In the genomic region with DNA sequence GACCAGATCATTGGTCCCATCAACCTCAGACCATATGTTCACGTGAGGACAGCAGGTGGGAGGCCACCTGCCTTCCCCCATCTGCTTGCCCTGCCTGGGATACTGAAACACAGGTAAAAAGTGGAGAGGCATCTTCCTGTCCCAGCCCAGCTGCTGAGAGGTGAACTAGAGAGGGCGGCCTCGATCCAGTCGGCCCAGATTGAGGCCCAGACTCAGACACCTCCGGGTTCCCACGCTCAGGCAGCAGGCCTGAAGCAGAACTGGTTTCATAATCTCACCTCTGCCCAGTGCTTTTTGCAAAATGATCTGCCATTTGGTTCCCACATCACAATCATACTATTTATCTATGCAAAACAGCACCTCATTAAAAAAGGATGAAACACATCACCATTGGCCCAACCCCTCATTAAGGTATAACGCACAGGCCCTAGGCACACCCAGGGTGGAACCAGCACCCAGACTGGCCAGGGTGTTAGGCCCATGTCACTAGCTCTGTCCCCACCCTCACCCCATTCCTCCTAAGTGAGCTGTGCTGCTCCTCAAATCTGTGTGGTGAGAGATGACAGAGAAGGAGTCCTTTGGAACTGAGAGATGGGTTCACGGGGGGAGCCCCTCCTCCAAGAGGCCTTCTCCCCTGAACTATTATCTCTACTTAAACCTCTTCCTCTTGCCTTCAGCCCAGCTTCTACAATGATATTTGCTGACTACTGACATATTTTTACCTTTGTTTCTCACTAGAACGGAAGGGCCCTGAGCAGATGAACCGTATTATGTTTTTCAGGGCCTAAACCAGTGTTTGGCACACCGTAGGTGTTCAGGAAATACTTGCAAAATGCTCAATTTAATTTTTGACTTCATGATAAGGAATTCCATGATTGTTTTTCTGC, we compare ENCODE assay signal across 9 cellular contexts.
DNase-seq lines count a peak whose midpoint lies in the region; ATAC-seq and TF ChIP-seq lines count a peak whose summit lies in the region.
"Had no signal": no experiment of that assay in that cellular context is flagged by ENCODE, and none has a peak within 500 bp of the region (broad histone marks: within the 10 kb centered on the region; RNA-seq: fewer than 3 reads in every experiment).

No MANE protein-coding gene starts in this region.

- H3K36me3 ChIP-seq in vagina = no peaks in the 10 kb centered on the region

- peak overlapping the region; percentile 37 for H3K27ac Mint-ChIP-seq in activated CD4-positive, alpha-beta memory T cell treated with anti-CD3 and anti-CD28 coated beads, Interleukin-2, amount 10 ng/mL, durations not matched to agents 7 days and 5 days

- DNase-seq in stimulated activated CD4-positive, alpha-beta T cell treated with anti-CD3 and anti-CD28 coated beads, Interleukin-4, amount 100 ng/mL, for 1 hour = peak; percentile 10
- no peak for DNase-seq in stimulated activated CD4-positive, alpha-beta T cell treated with anti-CD3 and anti-CD28 coated beads, Interleukin-12 subunit alpha, Interleukin-12 subunit beta, amount 100 ng/mL, for 4 hours
- DNase-seq in activated CD4-positive, alpha-beta memory T cell treated with anti-CD3 and anti-CD28 coated beads, Interleukin-2, amount 10 ng/mL, durations not matched to agents 7 days and 5 days = no peak
- DNase-seq in mesenteric fat pad (ENCODE audit: low spot score) (peak; percentile 49), vagina (ENCODE audit: extremely low spot score in 2 of 2) (no peak), NCI-H187 treated with DMSO at 0.1 percent for 48 hours (lab: John Stamatoyannopoulos, UW) (no peak), left ventricle myocardium superior (no peak)
- DNase-seq: GF-D8 had no signal

- no peaks in the 10 kb centered on the region for H3K9me3 Mint-ChIP-seq in activated CD4-positive, alpha-beta memory T cell treated with anti-CD3 and anti-CD28 coated beads, Interleukin-2, amount 10 ng/mL, durations not matched to agents 7 days and 5 days

- intact Hi-C loops in vagina (cut with DNase I) (no loop called here), left ventricle myocardium superior (cut with micrococcal nuclease) (no loop called here)

- ATAC-seq in left ventricle myocardium superior (no peak), HG02973 (IDR thresholded peaks at IDR 0.05; ENCODE audit: unreplicated experiment) (no peak)

- no peak overlapping the region for H3K4me3 ChIP-seq in vagina

- H3K4me1 ChIP-seq in vagina = peaks cover 18% of the 10 kb centered on the region

- H3K27ac ChIP-seq in vagina = peak overlapping the region; percentile 45

- peaks cover 31% of the 10 kb centered on the region for H3K4me1 Mint-ChIP-seq in activated CD4-positive, alpha-beta memory T cell treated with anti-CD3 and anti-CD28 coated beads, Interleukin-2, amount 10 ng/mL, durations not matched to agents 7 days and 5 days

- H3K27me3 Mint-ChIP-seq in activated CD4-positive, alpha-beta memory T cell treated with anti-CD3 and anti-CD28 coated beads, Interleukin-2, amount 10 ng/mL, durations not matched to agents 7 days and 5 days = no peaks in the 10 kb centered on the region

- peaks cover 6% of the 10 kb centered on the region for H3K36me3 Mint-ChIP-seq in activated CD4-positive, alpha-beta memory T cell treated with anti-CD3 and anti-CD28 coated beads, Interleukin-2, amount 10 ng/mL, durations not matched to agents 7 days and 5 days (ENCODE audit: low read depth)

- H3K27me3 ChIP-seq in vagina = no peaks in the 10 kb centered on the region

- TF ChIP-seq CTCF in vagina (IDR thresholded peaks at IDR 0.05) = no peak

- no peak overlapping the region for H3K4me3 Mint-ChIP-seq in activated CD4-positive, alpha-beta memory T cell treated with anti-CD3 and anti-CD28 coated beads, Interleukin-2, amount 10 ng/mL, durations not matched to agents 7 days and 5 days

- CTCF ChIA-PET in activated CD4-positive, alpha-beta memory T cell treated with anti-CD3 and anti-CD28 coated beads, Interleukin-2, amount 10 ng/mL, durations not matched to agents 7 days and 5 days (lab: Charles Lee) = interaction anchor here (1.0 kb wide), 1 partner anchor 77 kb away, joined by 3 read pairs; no protein-coding TSS in a partner anchor

- TF ChIP-seq POLR2A in vagina (IDR thresholded peaks at IDR 0.05) = no peak

- POLR2A ChIA-PET in activated CD4-positive, alpha-beta memory T cell treated with anti-CD3 and anti-CD28 coated beads, Interleukin-2, amount 10 ng/mL, durations not matched to agents 7 days and 5 days (lab: Charles Lee) = interaction anchor here (1.0 to 1.6 kb wide), 4 partner anchors 8 to 27 kb away, joined by 3 to 7 read pairs (median 4); no protein-coding TSS in a partner anchor

- no peaks in the 10 kb centered on the region for H3K9me3 ChIP-seq in vagina

Comparison
In these comparisons a context has a peak if more than half of its experiments do, and no peak if none do; other contexts are left out.
1. DNase-seq: peak in stimulated activated CD4-positive, alpha-beta T cell treated with anti-CD3 and anti-CD28 coated beads, Interleukin-4, amount 100 ng/mL, for 1 hour (single experiment) and mesenteric fat pad (single experiment); none in stimulated activated CD4-positive, alpha-beta T cell treated with anti-CD3 and anti-CD28 coated beads, Interleukin-12 subunit alpha, Interleukin-12 subunit beta, amount 100 ng/mL, for 4 hours (single experiment), activated CD4-positive, alpha-beta memory T cell treated with anti-CD3 and anti-CD28 coated beads, Interleukin-2, amount 10 ng/mL, durations not matched to agents 7 days and 5 days (single experiment), vagina (0 of 2), NCI-H187 treated with DMSO at 0.1 percent for 48 hours (single experiment) and left ventricle myocardium superior (single experiment).